ENCODE assay signal across 8 cellular contexts in genomic region chr20:51700809-51701285, GRCh38.
DNase-seq lines count a peak whose midpoint lies in the region; ATAC-seq and TF ChIP-seq lines count a peak whose summit lies in the region.

No MANE protein-coding gene starts in this region.

- no peak overlapping the region for H4K12ac ChIP-seq in trophoblast cell (ENCODE audit: low read depth, low read length)

- H3K18ac ChIP-seq in trophoblast cell (ENCODE audit: low read length): no peak overlapping the region

- intact Hi-C loops in esophagus muscularis mucosa (cut with DNase I): loop anchor here (10.0 kb wide), 1 partner anchor 384 kb away; no protein-coding TSS in a partner anchor

- H3K14ac ChIP-seq in trophoblast cell (ENCODE audit: low read length): no peak overlapping the region

- TF ChIP-seq POLR2A in esophagus muscularis mucosa (IDR thresholded peaks at IDR 0.05; ENCODE audit: low read depth): no peak

- no peak overlapping the region for H2BK120ac ChIP-seq in trophoblast cell (ENCODE audit: insufficient read depth, low read length, poor library complexity)

- TF ChIP-seq CTCF in GM13976 (IDR thresholded peaks at IDR 0.05; ENCODE audit: borderline replicate concordance, control extremely low read depth, extremely low read depth, insufficient read depth, missing control alignments): peak; percentile 38
- peak; percentile 66 for TF ChIP-seq CTCF in OCI-LY1 (IDR thresholded peaks at IDR 0.05; ENCODE audit: low read length)
- TF ChIP-seq CTCF in esophagus muscularis mucosa (IDR thresholded peaks at IDR 0.05): peak; percentile 64 to 77 (median 69)

- H3F3A ChIP-seq in OCI-LY1 (ENCODE audit: insufficient read depth, low read length): no peaks in the 10 kb centered on the region

- H3K27me3 ChIP-seq in OCI-LY1 (ENCODE audit: insufficient read depth, low read length) (peaks cover 3% of the 10 kb centered on the region; the same call in 1 of the 2 replicates), esophagus muscularis mucosa (no peaks in the 10 kb centered on the region), trophoblast cell (ENCODE audit: insufficient read depth, low read length) (no peaks in the 10 kb centered on the region)

- H2BK12ac ChIP-seq in trophoblast cell (ENCODE audit: low read length): no peak overlapping the region

- WGBS in esophagus muscularis mucosa: 43% methylated on average over 10 of the region's 10 CpGs
- WGBS in trophoblast cell (ENCODE audit: extremely low coverage, insufficient coverage, insufficient read length): no CpG with 5 or more reads among the region's 10 CpGs

- no peak for ATAC-seq in GM18868 (IDR thresholded peaks at IDR 0.05; ENCODE audit: unreplicated experiment)
- ATAC-seq in GM18873 (IDR thresholded peaks at IDR 0.05; ENCODE audit: low FRiP score, unreplicated experiment): no peak

- no peak overlapping the region for H3K23ac ChIP-seq in trophoblast cell (ENCODE audit: low read length)

- H3K36me3 ChIP-seq in OCI-LY1 (ENCODE audit: insufficient read depth, low read length) (no peaks in the 10 kb centered on the region), esophagus muscularis mucosa (no peaks in the 10 kb centered on the region), trophoblast cell (ENCODE audit: control insufficient read depth in 1 of 2, insufficient read depth in 2 of 2, low read length in 2 of 2) (no peaks in the 10 kb centered on the region)

- no peaks in the 10 kb centered on the region for H3K9me3 ChIP-seq in OCI-LY1 (ENCODE audit: low read length)
- H3K9me3 ChIP-seq in esophagus muscularis mucosa: no peaks in the 10 kb centered on the region
- H3K9me3 ChIP-seq in trophoblast cell (ENCODE audit: insufficient read depth, low read depth, low read length): no peaks in the 10 kb centered on the region

- H2AK5ac ChIP-seq in trophoblast cell (ENCODE audit: low read length): no peak overlapping the region

- H3K4me3 ChIP-seq in OCI-LY1 (ENCODE audit: low read depth, low read length, poor library complexity, severe bottlenecking): no peak overlapping the region
- H3K4me3 ChIP-seq in esophagus muscularis mucosa: no peak overlapping the region
- no peak overlapping the region for H3K4me3 ChIP-seq in trophoblast cell (ENCODE audit: low read depth, low read length)

- H3K79me1 ChIP-seq in trophoblast cell (ENCODE audit: low read length): no peaks in the 10 kb centered on the region

- H3K27ac ChIP-seq in OCI-LY1 (ENCODE audit: low read depth, low read length, poor library complexity, severe bottlenecking) (no peak overlapping the region), esophagus muscularis mucosa (replicated peaks in 1 of 4) (no peak overlapping the region), trophoblast cell (ENCODE audit: low read depth, low read length) (no peak overlapping the region)

- no peak overlapping the region for H3K4me2 ChIP-seq in OCI-LY1 (ENCODE audit: low read length)
- H3K4me2 ChIP-seq in trophoblast cell (ENCODE audit: low read length): no peak overlapping the region

- H3K9ac ChIP-seq in OCI-LY1 (ENCODE audit: low read length) (no peak overlapping the region), trophoblast cell (ENCODE audit: low read length) (no peak overlapping the region)

- H2AFZ ChIP-seq in OCI-LY1 (ENCODE audit: low read length) (no peak overlapping the region), trophoblast cell (ENCODE audit: insufficient read depth, low read length, poor library complexity) (no peak overlapping the region)

- no peak overlapping the region for H2BK5ac ChIP-seq in trophoblast cell (ENCODE audit: low read depth, low read length, poor library complexity)

- no peaks in the 10 kb centered on the region for H3K9me2 ChIP-seq in OCI-LY1 (ENCODE audit: low read depth, low read length)

- H4K20me1 ChIP-seq in OCI-LY1 (ENCODE audit: insufficient read depth, low read length): no peaks in the 10 kb centered on the region

- no peak overlapping the region for H4K91ac ChIP-seq in trophoblast cell (ENCODE audit: low read depth, low read length)

- TF ChIP-seq EP300 in esophagus muscularis mucosa (IDR thresholded peaks at IDR 0.05): no peak

- in situ Hi-C loops in GM13976 (cut with MboI; ENCODE audit: low sequenced_read_pairs, unreplicated experiment): no loop called here

- no peak overlapping the region for H4K8ac ChIP-seq in trophoblast cell (ENCODE audit: low read depth, low read length)

- H3K79me2 ChIP-seq in OCI-LY1 (ENCODE audit: insufficient read depth, low read length): no peaks in the 10 kb centered on the region
- H3K79me2 ChIP-seq in trophoblast cell (ENCODE audit: control insufficient read depth, insufficient read depth, low read length, poor library complexity): no peaks in the 10 kb centered on the region

- H3K4me1 ChIP-seq in OCI-LY1 (ENCODE audit: insufficient read depth, low read length, severe bottlenecking): no peaks in the 10 kb centered on the region
- peaks cover 0 to 21% (median 15%) of the 10 kb centered on the region in 4 donors for H3K4me1 ChIP-seq in esophagus muscularis mucosa
- H3K4me1 ChIP-seq in trophoblast cell (ENCODE audit: control insufficient read depth in 1 of 2, insufficient read depth in 2 of 2, low read length in 2 of 2): no peaks in the 10 kb centered on the region

- H3K4ac ChIP-seq in trophoblast cell (ENCODE audit: low read depth, low read length): no peak overlapping the region

- DNase-seq in AG08396 (ENCODE audit: low spot score): peak; percentile 53
- peak; percentile 54 for DNase-seq in GM13976 (ENCODE audit: low spot score)
- no peak for DNase-seq in esophagus muscularis mucosa (ENCODE audit: extremely low spot score)
- peak; percentile 30 to 78 for DNase-seq in trophoblast cell
- DNase-seq in NCI-H2081 treated with DMSO at 0.1 percent for 48 hours (lab: John Stamatoyannopoulos, UW): no peak

Comparison
In these comparisons a context has a peak if more than half of its experiments do, and no peak if none do; other contexts are left out.
1. DNase-seq: peak in AG08396 (single experiment), GM13976 (single experiment) and trophoblast cell (2 of 2); none in esophagus muscularis mucosa (single experiment) and NCI-H2081 treated with DMSO at 0.1 percent for 48 hours (single experiment).
2. Peak in every context shown above with its lines, with median percentiles within 50 percentile points of each other: CTCF ChIP-seq.